ENCODE assay signal across 8 cellular contexts in genomic region chr19:33795370-33796163, GRCh38. TPM values are rescaled to one million over a fixed set of nuclear protein-coding genes. Genes with fewer than 3 reads are reported as not detected.
DNase-seq lines count a peak whose midpoint lies in the region; ATAC-seq and TF ChIP-seq lines count a peak whose summit lies in the region.

No MANE protein-coding gene starts in this region.

- POLR2A ChIA-PET in activated CD4-positive, alpha-beta T cell treated with anti-CD3 and anti-CD28 coated beads for 36 hours (lab: Charles Lee): no interaction called here

- H3K9me3 ChIP-seq in liver (ENCODE audit: control insufficient read depth in 4 of 4, low read length in 3 of 4): no peaks in the 10 kb centered on the region

- H3K27ac ChIP-seq in dorsolateral prefrontal cortex (peak overlapping the region in 57 of 59 donors; percentile 43 to 94 (median 85)), liver (ENCODE audit: low read depth in 1 of 2, low read length in 2 of 2) (peak overlapping the region; percentile 88 to 94)

- intact Hi-C loops in activated CD4-positive, alpha-beta T cell treated with anti-CD3 and anti-CD28 coated beads for 36 hours (cut with DNase I, micrococcal nuclease): loop anchor here in 1 of 2 experiments (1.0 to 10.0 kb wide), 7 partner anchors 17 to 618 kb away; partner anchors contain the start of gene LSM14A
- intact Hi-C loops in dorsolateral prefrontal cortex (cut with DNase I): loop anchor here in 1 of 2 donors (10.0 kb wide), 1 partner anchor 339 kb away; no protein-coding TSS in a partner anchor

- peaks cover 4 to 17% (median 8%) of the 10 kb centered on the region in 4 donors for H3K4me1 ChIP-seq in liver (ENCODE audit: control insufficient read depth in 4 of 4, insufficient read depth in 4 of 4, low read length in 3 of 4)

- H3K27ac Mint-ChIP-seq in activated CD4-positive, alpha-beta T cell treated with anti-CD3 and anti-CD28 coated beads for 36 hours: no peak overlapping the region

- H3K27me3 Mint-ChIP-seq in activated CD4-positive, alpha-beta T cell treated with anti-CD3 and anti-CD28 coated beads for 36 hours: peaks cover 24% of the 10 kb centered on the region

- H3K9me3 Mint-ChIP-seq in activated CD4-positive, alpha-beta T cell treated with anti-CD3 and anti-CD28 coated beads for 36 hours (ENCODE audit: low read depth): no peaks in the 10 kb centered on the region

- peak; percentile 50 to 51 for TF ChIP-seq RAD21 in liver (IDR thresholded peaks at IDR 0.05)

- H3K36me3 ChIP-seq in liver (ENCODE audit: control insufficient read depth in 4 of 4, insufficient read depth in 3 of 4, low read depth in 1 of 4, low read length in 3 of 4): no peaks in the 10 kb centered on the region

- peaks cover 2% of the 10 kb centered on the region for H3K4me1 Mint-ChIP-seq in activated CD4-positive, alpha-beta T cell treated with anti-CD3 and anti-CD28 coated beads for 36 hours

- no peaks in the 10 kb centered on the region for H3K36me3 Mint-ChIP-seq in activated CD4-positive, alpha-beta T cell treated with anti-CD3 and anti-CD28 coated beads for 36 hours (ENCODE audit: low read depth)

- WGBS in liver: under 1% methylated on average over 92 of the region's 92 CpGs

- H3K27me3 ChIP-seq in dorsolateral prefrontal cortex (peaks cover 0 to 31% (median 0%) of the 10 kb centered on the region in 45 donors), liver (ENCODE audit: control insufficient read depth in 4 of 4, insufficient read depth in 4 of 4, low read length in 3 of 4) (peaks cover 0 to 10% (median 0%) of the 10 kb centered on the region in 4 donors)

- TF ChIP-seq CTCF in dorsolateral prefrontal cortex (IDR thresholded peaks at IDR 0.05 in 54 of 56, conservative IDR thresholded peaks at IDR 0.05 in 2 of 56; ENCODE audit: low read depth in 1 of 56, partially characterized antibody in 56 of 56) (peak in 54 of 56 donors; percentile 6 to 92 (median 70)), liver (IDR thresholded peaks at IDR 0.05; ENCODE audit: low read depth, low read length, missing input control) (peak; percentile 47)

- no peak for DNase-seq in activated CD4-positive, CD25-positive, alpha-beta regulatory T cell (lab: John Stamatoyannopoulos, UW)
- DNase-seq in NCI-H2171 (lab: John Stamatoyannopoulos, UW): peak; percentile 77
- peak; percentile 77 for DNase-seq in activated CD4-positive, alpha-beta T cell treated with anti-CD3 and anti-CD28 coated beads for 36 hours
- peak in 6 of 10 donors; percentile 38 to 77 (median 60) for DNase-seq in dorsolateral prefrontal cortex
- peak; percentile 62 for DNase-seq in stimulated activated CD4-positive, alpha-beta T cell treated with anti-CD3 and anti-CD28 coated beads, Interleukin-4, amount 100 ng/mL, for 1 hour

- H3K4me3 Mint-ChIP-seq in activated CD4-positive, alpha-beta T cell treated with anti-CD3 and anti-CD28 coated beads for 36 hours: peak overlapping the region; percentile 72

- H3K9ac ChIP-seq in liver (ENCODE audit: low read depth in 1 of 2, low read length in 2 of 2): peak overlapping the region; percentile 22 to 36

- CTCF ChIA-PET in activated CD4-positive, alpha-beta T cell treated with anti-CD3 and anti-CD28 coated beads for 36 hours (lab: Charles Lee): interaction anchor here (0.6 to 1.5 kb wide), 9 partner anchors 13 to 904 kb away, joined by 3 to 10 read pairs (median 4); no protein-coding TSS in a partner anchor

- peak; percentile 52 to 57 for ATAC-seq in activated CD4-positive, CD25-positive, alpha-beta regulatory T cell treated with anti-CD3 and anti-CD28 coated beads, Interleukin-2, amount 50 U/mL, for 24 hours
- ATAC-seq in activated CD4-positive, alpha-beta T cell treated with anti-CD3 and anti-CD28 coated beads for 36 hours: peak; percentile 59
- no peak for ATAC-seq in HG03039 (IDR thresholded peaks at IDR 0.05; ENCODE audit: unreplicated experiment)

- peak overlapping the region; percentile 45 to 81 (median 69) for H3K4me3 ChIP-seq in dorsolateral prefrontal cortex
- peak overlapping the region; percentile 29 to 77 (median 70) for H3K4me3 ChIP-seq in liver (ENCODE audit: low read depth in 1 of 3, low read length in 3 of 3)

TF ChIP-seq in liver, 16 proteins besides CTCF, POLR2A, EP300 and RAD21:
- peak; percentile 21 for TF ChIP-seq YY1 (IDR thresholded peaks at IDR 0.05)
- TF ChIP-seq TAF1 (conservative IDR thresholded peaks at IDR 0.05): no peak
- peak; percentile 5 for TF ChIP-seq SP1 (IDR thresholded peaks at IDR 0.05)
TF ChIP-seq in liver: peak in this region for 2.

RNA-seq across cellular contexts. Expression of gene KCTD15, which starts 1.1 kb away (rescaled TPM):
- total RNA-seq in activated CD4-positive, alpha-beta T cell treated with anti-CD3 and anti-CD28 coated beads for 36 hours: 1 to 10 TPM; 8.7 to 9.6 TPM
- total RNA-seq in dorsolateral prefrontal cortex: 10 to 100 TPM; 12.3 to 56.4 (median 26.3) TPM
- total RNA-seq in liver: 10 to 100 TPM; 10.9 to 13.8 TPM
- 1 to 10 TPM in 1 of 2 donors, under 1 TPM in 1; 0.89 to 5.3 TPM for polyA plus RNA-seq in liver

Comparison
In these comparisons a context has a peak if more than half of its experiments do, and no peak if none do; other contexts are left out.
1. DNase-seq: peak in NCI-H2171 (single experiment), activated CD4-positive, alpha-beta T cell treated with anti-CD3 and anti-CD28 coated beads for 36 hours (single experiment), dorsolateral prefrontal cortex (6 of 10) and stimulated activated CD4-positive, alpha-beta T cell treated with anti-CD3 and anti-CD28 coated beads, Interleukin-4, amount 100 ng/mL, for 1 hour (single experiment); none in activated CD4-positive, CD25-positive, alpha-beta regulatory T cell (0 of 4).